8 cellular contexts compared by ENCODE assay signal in the genomic region with DNA sequence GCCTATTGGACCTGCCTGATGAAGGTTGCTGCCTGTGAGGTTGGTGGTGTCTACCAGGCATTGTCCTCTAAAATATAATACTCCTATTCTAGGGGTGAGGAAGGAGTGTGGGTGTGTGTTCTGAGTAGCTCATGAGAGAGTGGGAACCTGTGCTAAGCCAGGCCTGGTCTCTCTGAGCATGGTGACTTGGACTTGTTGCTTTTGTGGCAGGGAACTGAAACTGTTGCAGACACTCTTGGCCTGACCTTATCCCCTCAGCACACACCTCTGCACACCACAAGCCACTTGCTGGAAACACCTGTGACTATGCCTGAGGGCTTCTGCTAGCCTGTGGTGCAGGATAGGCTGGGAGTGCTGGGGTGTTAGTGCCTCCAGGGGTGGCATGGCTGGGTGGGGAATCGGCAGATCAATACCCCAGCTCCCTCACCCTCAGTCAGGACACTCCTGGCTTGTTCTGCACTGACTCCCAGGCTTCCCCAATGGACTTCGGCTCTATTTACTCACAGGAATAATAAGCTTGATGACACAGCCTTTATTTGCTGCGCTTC. TPM values are rescaled to one million over a fixed set of nuclear protein-coding genes. Genes with fewer than 3 reads are reported as not detected.
A peak's percentile ranks its signal among the peaks of the same experiment; 100 is the strongest.
DNase-seq lines count a peak whose midpoint lies in the region; ATAC-seq and TF ChIP-seq lines count a peak whose summit lies in the region.

No MANE protein-coding gene starts in this region.

- CTCF ChIA-PET in Calu3 (lab: Charles Lee) = interaction anchor here (1.5 kb wide), 1 partner anchor 29 kb away, joined by 3 read pairs; no protein-coding TSS in a partner anchor

- H3K9me3 Mint-ChIP-seq in Calu3 (ENCODE audit: low read depth, unreplicated experiment) = no peaks in the 10 kb centered on the region

- H3K27ac ChIP-seq in KOPT-K1 (ENCODE audit: low read depth, low read length, poor library complexity, severe bottlenecking) (peak overlapping the region; percentile 16), lower lobe of right lung (no peak overlapping the region), suprapubic skin (no peak overlapping the region)

- TF ChIP-seq EP300 in suprapubic skin (IDR thresholded peaks at IDR 0.05) = no peak

- TF ChIP-seq POLR2A in suprapubic skin (IDR thresholded peaks at IDR 0.05) = no peak

- H3K4me3 Mint-ChIP-seq in Calu3 (ENCODE audit: low read depth, unreplicated experiment) = no peak overlapping the region

- TF ChIP-seq CTCF in lower lobe of right lung (IDR thresholded peaks at IDR 0.05) = no peak
- no peak for TF ChIP-seq CTCF in suprapubic skin (IDR thresholded peaks at IDR 0.05)
- no peak for TF ChIP-seq CTCF in Calu3 (IDR thresholded peaks at IDR 0.05; ENCODE audit: unreplicated experiment)

- peaks cover 86% of the 10 kb centered on the region for H3K27me3 Mint-ChIP-seq in Calu3 (ENCODE audit: unreplicated experiment)

- no peaks in the 10 kb centered on the region for H3K4me1 Mint-ChIP-seq in Calu3 (ENCODE audit: low read depth, unreplicated experiment)

- peak; percentile 44 for ATAC-seq in GM18520 (IDR thresholded peaks at IDR 0.05; ENCODE audit: unreplicated experiment)
- ATAC-seq in GM21825 (IDR thresholded peaks at IDR 0.05; ENCODE audit: unreplicated experiment) = peak; percentile 68
- peak; percentile 31 to 71 for ATAC-seq in lower lobe of right lung

- H3K36me3 ChIP-seq in KOPT-K1 (ENCODE audit: insufficient read depth, low read length) = no peaks in the 10 kb centered on the region
- no peaks in the 10 kb centered on the region for H3K36me3 ChIP-seq in lower lobe of right lung
- H3K36me3 ChIP-seq in suprapubic skin = no peaks in the 10 kb centered on the region

- H3K4me3 ChIP-seq in lower lobe of right lung = no peak overlapping the region
- H3K4me3 ChIP-seq in suprapubic skin = no peak overlapping the region

- H3K36me3 Mint-ChIP-seq in Calu3 (ENCODE audit: insufficient read depth, unreplicated experiment) = no peaks in the 10 kb centered on the region

- H3K9me3 ChIP-seq in KOPT-K1 (ENCODE audit: insufficient read depth, low read length, poor library complexity, severe bottlenecking) (no peaks in the 10 kb centered on the region), lower lobe of right lung (no peaks in the 10 kb centered on the region), suprapubic skin (no peaks in the 10 kb centered on the region)

- 83% methylated on average over 3 of the region's 3 CpGs for WGBS in suprapubic skin

- DNase-seq in lower lobe of right lung = no peak
- DNase-seq in suprapubic skin (ENCODE audit: low spot score in 2 of 2) = no peak
- no peak for DNase-seq in Calu3
- no peak for DNase-seq in iPS-NIHi7 (ENCODE audit: extremely low spot score)
- DNase-seq in stimulated activated CD4-positive, alpha-beta T cell treated with anti-CD3 and anti-CD28 coated beads, Interleukin-4, amount 100 ng/mL, for 1 hour = no peak

- H3K27ac Mint-ChIP-seq in Calu3 (ENCODE audit: unreplicated experiment) = no peak overlapping the region

- BruUV-seq in Calu3 (replicated peaks; lab: Mats Ljungman, UMichigan) = no TSS peak

- peaks cover 3% of the 10 kb centered on the region for H3K4me1 ChIP-seq in lower lobe of right lung
- H3K4me1 ChIP-seq in suprapubic skin = no peaks in the 10 kb centered on the region

- H3K27me3 ChIP-seq in lower lobe of right lung (ENCODE audit: low read depth) = no peaks in the 10 kb centered on the region
- H3K27me3 ChIP-seq in suprapubic skin = no peaks in the 10 kb centered on the region

- intact Hi-C loops in lower lobe of right lung (cut with DNase I) = no loop called here
- intact Hi-C loops in Calu3 (cut with micrococcal nuclease; ENCODE audit: unreplicated experiment) = no loop called here

RNA-seq across cellular contexts. Expression of a gene that starts 29.9 kb away (rescaled TPM):
- total RNA-seq in lower lobe of right lung (47.7 TPM), suprapubic skin (10 to 100 TPM in 3 of 4 donors, 1 to 10 TPM in 1; 6.5 to 24.1 (median 10.5) TPM), Calu3 (2022) (3.4 and 13.7 TPM in 2 replicates)
